Comparison of ENCODE assay signal across 2 cellular contexts in the genomic region with DNA sequence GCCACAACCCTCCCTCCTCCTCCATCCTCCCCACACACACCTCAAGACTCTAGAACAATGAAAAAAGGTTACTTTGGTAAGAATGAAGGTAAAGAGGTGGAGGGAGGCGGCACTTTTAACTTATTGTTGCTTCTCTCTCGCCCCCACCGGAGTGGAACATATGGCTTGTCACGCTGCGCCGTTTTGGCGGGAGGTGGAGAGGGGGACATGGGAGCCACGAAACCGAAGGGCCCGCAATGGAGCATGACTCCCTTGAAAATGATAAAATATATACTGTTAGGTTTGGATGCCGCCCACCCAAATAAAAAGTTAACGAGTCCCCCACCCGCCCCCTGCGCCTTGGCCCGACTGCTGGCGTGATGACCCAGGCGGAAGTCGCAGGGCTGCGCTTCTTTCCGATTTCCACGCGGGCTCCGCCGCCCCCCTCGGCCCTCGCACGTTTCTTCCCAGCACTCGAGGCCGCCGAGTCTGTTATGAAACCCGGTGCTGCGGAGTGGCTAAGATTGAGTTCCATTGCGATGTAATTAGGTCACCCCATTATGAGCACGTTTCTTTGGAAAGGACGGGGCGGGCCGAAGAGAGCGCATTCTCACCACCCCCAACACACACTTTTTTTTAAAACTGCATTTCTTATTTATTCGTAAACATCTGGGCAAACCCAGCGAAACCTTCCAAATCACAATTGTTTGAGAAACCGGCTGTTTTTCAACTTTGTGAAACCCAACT.
A peak's percentile ranks its signal among the peaks of the same experiment; 100 is the strongest.
TF ChIP-seq lines count a peak whose summit lies in the region.

No MANE protein-coding gene starts in this region.

TF ChIP-seq in Ishikawa, 13 proteins besides CTCF, POLR2A, EP300 and RAD21 (continued from another document):
- TF ChIP-seq ZBTB7A (IDR thresholded peaks at IDR 0.05; ENCODE audit: low read depth) (no peak), EGR1 (IDR thresholded peaks at IDR 0.05) (no peak), NFIC (IDR thresholded peaks at IDR 0.05) (no peak; the same call in 1 of the 2 replicates), TCF12 (IDR thresholded peaks at IDR 0.05; ENCODE audit: low read depth) (peak; percentile 26; the same call in 1 of the 2 replicates), FOXM1 (IDR thresholded peaks at IDR 0.05; ENCODE audit: borderline replicate concordance, low read depth) (no peak), CREB1 (IDR thresholded peaks at IDR 0.05; ENCODE audit: low read depth) (no peak; the same call in 1 of the 2 replicates)

TF ChIP-seq in liver, 16 proteins besides CTCF, POLR2A, EP300 and RAD21 (continued from another document):
- TF ChIP-seq, protein P1, sequence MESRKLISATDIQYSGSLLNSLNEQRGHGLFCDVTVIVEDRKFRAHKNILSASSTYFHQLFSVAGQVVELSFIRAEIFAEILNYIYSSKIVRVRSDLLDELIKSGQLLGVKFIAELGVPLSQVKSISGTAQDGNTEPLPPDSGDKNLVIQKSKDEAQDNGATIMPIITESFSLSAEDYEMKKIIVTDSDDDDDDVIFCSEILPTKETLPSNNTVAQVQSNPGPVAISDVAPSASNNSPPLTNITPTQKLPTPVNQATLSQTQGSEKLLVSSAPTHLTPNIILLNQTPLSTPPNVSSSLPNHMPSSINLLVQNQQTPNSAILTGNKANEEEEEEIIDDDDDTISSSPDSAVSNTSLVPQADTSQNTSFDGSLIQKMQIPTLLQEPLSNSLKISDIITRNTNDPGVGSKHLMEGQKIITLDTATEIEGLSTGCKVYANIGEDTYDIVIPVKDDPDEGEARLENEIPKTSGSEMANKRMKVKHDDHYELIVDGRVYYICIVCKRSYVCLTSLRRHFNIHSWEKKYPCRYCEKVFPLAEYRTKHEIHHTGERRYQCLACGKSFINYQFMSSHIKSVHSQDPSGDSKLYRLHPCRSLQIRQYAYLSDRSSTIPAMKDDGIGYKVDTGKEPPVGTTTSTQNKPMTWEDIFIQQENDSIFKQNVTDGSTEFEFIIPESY (IDR thresholded peaks at IDR 0.05): peak; percentile 26
- TF ChIP-seq HNF4G (IDR thresholded peaks at IDR 0.05) (no peak), YY1 (IDR thresholded peaks at IDR 0.05) (peak; percentile 92), EGR1 (IDR thresholded peaks at IDR 0.05; ENCODE audit: low read depth in 2 of 2) (peak; percentile 36 to 63), NR2F2 (IDR thresholded peaks at IDR 0.05) (peak; percentile 14), TAF1 (conservative IDR thresholded peaks at IDR 0.05) (peak; percentile 64), HNF4A (conservative IDR thresholded peaks at IDR 0.05) (peak in 1 of 2 donors; percentile 34), RXRA (IDR thresholded peaks at IDR 0.05) (peak; percentile 52 to 59), SP1 (IDR thresholded peaks at IDR 0.05) (peak; percentile 65)
- TF ChIP-seq, protein P2, sequence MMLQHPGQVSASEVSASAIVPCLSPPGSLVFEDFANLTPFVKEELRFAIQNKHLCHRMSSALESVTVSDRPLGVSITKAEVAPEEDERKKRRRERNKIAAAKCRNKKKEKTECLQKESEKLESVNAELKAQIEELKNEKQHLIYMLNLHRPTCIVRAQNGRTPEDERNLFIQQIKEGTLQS (IDR thresholded peaks at IDR 0.05): peak; percentile 18
- TF ChIP-seq, protein P3, sequence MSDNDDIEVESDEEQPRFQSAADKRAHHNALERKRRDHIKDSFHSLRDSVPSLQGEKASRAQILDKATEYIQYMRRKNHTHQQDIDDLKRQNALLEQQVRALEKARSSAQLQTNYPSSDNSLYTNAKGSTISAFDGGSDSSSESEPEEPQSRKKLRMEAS (IDR thresholded peaks at IDR 0.05): peak; percentile 79
TF ChIP-seq in liver: peak in this region for 13.
